ENCODE assay signal across 1 cellular context in the genomic region with DNA sequence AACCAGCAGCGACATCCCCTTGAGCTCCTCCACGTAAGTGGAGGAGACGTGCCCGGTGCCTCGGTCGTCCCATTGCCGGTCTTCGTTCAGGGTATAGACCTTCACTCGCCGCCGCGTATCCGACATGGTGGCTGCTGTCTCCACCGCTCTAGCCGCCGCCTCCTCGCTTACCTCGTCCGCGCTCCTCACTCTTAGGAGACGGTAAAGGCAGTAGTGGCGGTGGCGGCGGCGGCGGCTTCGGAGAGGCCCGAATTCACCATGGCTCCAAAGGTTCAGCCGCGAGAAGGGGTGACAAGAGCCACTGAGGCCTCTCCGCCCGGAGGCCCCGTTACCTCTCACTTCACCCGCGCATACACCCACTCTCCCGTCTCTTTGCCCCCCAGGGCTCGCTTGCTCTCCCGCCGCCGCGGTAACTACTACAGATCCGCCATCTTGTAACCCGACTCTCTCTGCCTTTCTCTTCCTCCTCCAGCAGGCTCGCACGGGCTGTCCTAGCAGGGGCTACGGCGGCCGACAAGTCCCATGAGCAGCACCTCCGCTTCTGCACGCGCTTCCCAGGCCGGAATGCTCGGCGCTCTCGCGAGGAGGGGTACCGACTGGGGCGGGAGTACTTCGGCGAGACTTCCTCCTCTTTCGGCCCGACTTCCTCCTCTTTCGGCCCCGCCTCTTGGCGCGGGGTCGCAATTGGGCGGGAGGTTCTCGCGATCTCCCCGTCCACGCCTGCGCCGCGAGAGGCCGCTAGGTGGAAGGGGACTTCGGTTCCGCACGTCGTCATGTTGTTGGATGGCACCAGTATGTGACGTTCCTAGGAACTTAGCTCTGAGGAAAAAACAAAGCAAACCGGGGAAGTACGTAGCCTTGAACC.
A peak's percentile ranks its signal among the peaks of the same experiment; 100 is the strongest.
TF ChIP-seq lines count a peak whose summit lies in the region.

A gene (minus strand): TSS at position 463 of the 865 bp plus-strand sequence. CDS start 337 bp downstream, at position 126.

TF ChIP-seq in K562, 482 proteins besides CTCF, POLR2A, EP300 and RAD21 (continued from another document and continues in another):
- TF ChIP-seq POLR2AphosphoS5 (IDR thresholded peaks at IDR 0.05; ENCODE audit: control insufficient read depth, insufficient read depth, low read depth, low read length) (peak; percentile 92), MAFF (IDR thresholded peaks at IDR 0.05; ENCODE audit: low read length) (peak; percentile 67; the same call in 1 of the 2 replicates), MYC (IDR thresholded peaks at IDR 0.05; ENCODE audit: low read depth, low read length) (peak; percentile 95), MYC (CRISPR knock-in tag; IDR thresholded peaks at IDR 0.05; ENCODE audit: borderline replicate concordance, low read depth) (no peak), SRF (CRISPR knock-in tag; IDR thresholded peaks at IDR 0.05) (peak in 1 of 2 experiments; percentile 78; a peak in 1 of 4 replicates), ELF1 (tag; IDR thresholded peaks at IDR 0.05) (peak; percentile 97), MTA1 (IDR thresholded peaks at IDR 0.05; ENCODE audit: borderline replicate concordance) (peak; percentile 94), SAP30 (IDR thresholded peaks at IDR 0.05; ENCODE audit: borderline replicate concordance, insufficient read depth, low read depth, low read length, poor library complexity, severe bottlenecking) (peak; percentile 52), SIX5 (IDR thresholded peaks at IDR 0.05; ENCODE audit: borderline replicate concordance in 1 of 2, insufficient read depth in 1 of 2, low read depth in 1 of 2, low read length in 2 of 2) (peak; percentile 8 to 42; a peak in 3 of 4 replicates), TCF7 (IDR thresholded peaks at IDR 0.05; ENCODE audit: borderline replicate concordance) (0 out of 2 replicates have a peak, but pooled peaks have one; percentile 9), NFXL1 (CRISPR knock-in tag; IDR thresholded peaks at IDR 0.05) (no peak), ARHGAP35 (IDR thresholded peaks at IDR 0.05; ENCODE audit: partially characterized antibody) (peak; percentile 99), MCM7 (IDR thresholded peaks at IDR 0.05) (no peak), RBM25 (IDR thresholded peaks at IDR 0.05; ENCODE audit: low read depth, low read length, severe bottlenecking) (peak; percentile 97), HCFC1 (IDR thresholded peaks at IDR 0.05; ENCODE audit: low read depth, low read length) (peak; percentile 77), CC2D1A (IDR thresholded peaks at IDR 0.05) (peak; percentile 52; the same call in 1 of the 2 replicates), RCOR1 (IDR thresholded peaks at IDR 0.05; ENCODE audit: borderline replicate concordance in 1 of 2, low read depth in 2 of 2, low read length in 2 of 2) (peak in 1 of 2 experiments; percentile 57; a peak in 2 of 4 replicates), SOX6 (IDR thresholded peaks at IDR 0.05) (0 out of 2 replicates have a peak, but pooled peaks have one; percentile 9), SRSF1 (IDR thresholded peaks at IDR 0.05; ENCODE audit: low read depth, low read length) (0 out of 2 replicates have a peak, but pooled peaks have one; percentile 39), POLR2B (IDR thresholded peaks at IDR 0.05; ENCODE audit: low read depth, partially characterized antibody) (peak; percentile 88), FOXK1 (CRISPR knock-in tag; IDR thresholded peaks at IDR 0.05; ENCODE audit: borderline replicate concordance) (peak; percentile 45; the same call in 1 of the 2 replicates), PHF8 (IDR thresholded peaks at IDR 0.05; ENCODE audit: borderline replicate concordance, low read length) (peak; percentile 64; the same call in 1 of the 2 replicates), BHLHE40 (IDR thresholded peaks at IDR 0.05; ENCODE audit: low read length) (peak; percentile 93), MXI1 (IDR thresholded peaks at IDR 0.05; ENCODE audit: low read depth, low read length) (peak; percentile 65), CAMTA2 (CRISPR knock-in tag; conservative IDR thresholded peaks at IDR 0.05) (no peak), ZFX (CRISPR knock-in tag; IDR thresholded peaks at IDR 0.05) (peak; percentile 94), CBX3 (IDR thresholded peaks at IDR 0.05; ENCODE audit: borderline replicate concordance in 1 of 2, low read length in 2 of 2) (0 out of 3 replicates have a peak, but pooled peaks of 1 of the 2 experiments have one; percentile 14), HDAC1 (IDR thresholded peaks at IDR 0.05) (peak in 1 of 2 experiments; percentile 75; a peak in 1 of 4 replicates), JUND (IDR thresholded peaks at IDR 0.05; ENCODE audit: borderline replicate concordance, low read depth, low read length) (peak; percentile 62), JUND (tag; IDR thresholded peaks at IDR 0.05; ENCODE audit: borderline replicate concordance, low read depth, low read length) (no peak; the same call in 2 of the 3 replicates), ZNF263 (CRISPR knock-in tag; IDR thresholded peaks at IDR 0.05; ENCODE audit: borderline replicate concordance) (peak; percentile 46; the same call in 1 of the 2 replicates), NEUROD1 (IDR thresholded peaks at IDR 0.05; ENCODE audit: borderline replicate concordance, low read depth, low read length, partially characterized antibody) (peak; percentile 94), ZNF12 (CRISPR knock-in tag; IDR thresholded peaks at IDR 0.05) (0 out of 2 replicates have a peak, but pooled peaks have one; percentile 42), E2F3 (CRISPR knock-in tag; IDR thresholded peaks at IDR 0.05) (peak; percentile 72), TCF7L2 (IDR thresholded peaks at IDR 0.05; ENCODE audit: low read depth, low read length) (no peak), RB1 (IDR thresholded peaks at IDR 0.05; ENCODE audit: low read depth) (peak; percentile 81; the same call in 1 of the 2 replicates), STAT5B (CRISPR knock-in tag; IDR thresholded peaks at IDR 0.05) (no peak), ASH1L (IDR thresholded peaks at IDR 0.05; ENCODE audit: borderline replicate concordance, low read depth, partially characterized antibody) (peak; percentile 70)
- TF ChIP-seq, protein P1, sequence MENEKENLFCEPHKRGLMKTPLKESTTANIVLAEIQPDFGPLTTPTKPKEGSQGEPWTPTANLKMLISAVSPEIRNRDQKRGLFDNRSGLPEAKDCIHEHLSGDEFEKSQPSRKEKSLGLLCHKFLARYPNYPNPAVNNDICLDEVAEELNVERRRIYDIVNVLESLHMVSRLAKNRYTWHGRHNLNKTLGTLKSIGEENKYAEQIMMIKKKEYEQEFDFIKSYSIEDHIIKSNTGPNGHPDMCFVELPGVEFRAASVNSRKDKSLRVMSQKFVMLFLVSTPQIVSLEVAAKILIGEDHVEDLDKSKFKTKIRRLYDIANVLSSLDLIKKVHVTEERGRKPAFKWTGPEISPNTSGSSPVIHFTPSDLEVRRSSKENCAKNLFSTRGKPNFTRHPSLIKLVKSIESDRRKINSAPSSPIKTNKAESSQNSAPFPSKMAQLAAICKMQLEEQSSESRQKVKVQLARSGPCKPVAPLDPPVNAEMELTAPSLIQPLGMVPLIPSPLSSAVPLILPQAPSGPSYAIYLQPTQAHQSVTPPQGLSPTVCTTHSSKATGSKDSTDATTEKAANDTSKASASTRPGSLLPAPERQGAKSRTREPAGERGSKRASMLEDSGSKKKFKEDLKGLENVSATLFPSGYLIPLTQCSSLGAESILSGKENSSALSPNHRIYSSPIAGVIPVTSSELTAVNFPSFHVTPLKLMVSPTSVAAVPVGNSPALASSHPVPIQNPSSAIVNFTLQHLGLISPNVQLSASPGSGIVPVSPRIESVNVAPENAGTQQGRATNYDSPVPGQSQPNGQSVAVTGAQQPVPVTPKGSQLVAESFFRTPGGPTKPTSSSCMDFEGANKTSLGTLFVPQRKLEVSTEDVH (IDR thresholded peaks at IDR 0.05; ENCODE audit: low read depth, partially characterized antibody): peak; percentile 89
- TF ChIP-seq, protein P2, sequence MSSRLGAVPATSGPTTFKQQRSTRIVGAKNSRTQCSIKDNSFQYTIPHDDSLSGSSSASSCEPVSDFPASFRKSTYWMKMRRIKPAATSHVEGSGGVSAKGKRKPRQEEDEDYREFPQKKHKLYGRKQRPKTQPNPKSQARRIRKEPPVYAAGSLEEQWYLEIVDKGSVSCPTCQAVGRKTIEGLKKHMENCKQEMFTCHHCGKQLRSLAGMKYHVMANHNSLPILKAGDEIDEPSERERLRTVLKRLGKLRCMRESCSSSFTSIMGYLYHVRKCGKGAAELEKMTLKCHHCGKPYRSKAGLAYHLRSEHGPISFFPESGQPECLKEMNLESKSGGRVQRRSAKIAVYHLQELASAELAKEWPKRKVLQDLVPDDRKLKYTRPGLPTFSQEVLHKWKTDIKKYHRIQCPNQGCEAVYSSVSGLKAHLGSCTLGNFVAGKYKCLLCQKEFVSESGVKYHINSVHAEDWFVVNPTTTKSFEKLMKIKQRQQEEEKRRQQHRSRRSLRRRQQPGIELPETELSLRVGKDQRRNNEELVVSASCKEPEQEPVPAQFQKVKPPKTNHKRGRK (tag; IDR thresholded peaks at IDR 0.05): no peak
- TF ChIP-seq, protein P3, sequence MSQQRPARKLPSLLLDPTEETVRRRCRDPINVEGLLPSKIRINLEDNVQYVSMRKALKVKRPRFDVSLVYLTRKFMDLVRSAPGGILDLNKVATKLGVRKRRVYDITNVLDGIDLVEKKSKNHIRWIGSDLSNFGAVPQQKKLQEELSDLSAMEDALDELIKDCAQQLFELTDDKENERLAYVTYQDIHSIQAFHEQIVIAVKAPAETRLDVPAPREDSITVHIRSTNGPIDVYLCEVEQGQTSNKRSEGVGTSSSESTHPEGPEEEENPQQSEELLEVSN (IDR thresholded peaks at IDR 0.05; ENCODE audit: borderline replicate concordance in 1 of 2, extremely low read depth in 1 of 2, insufficient read depth in 1 of 2, insufficient read length in 1 of 2, low read depth in 1 of 2, low read length in 1 of 2, poor library complexity in 1 of 2, severe bottlenecking in 1 of 2): peak; percentile 50 to 64
- TF ChIP-seq, protein P4, sequence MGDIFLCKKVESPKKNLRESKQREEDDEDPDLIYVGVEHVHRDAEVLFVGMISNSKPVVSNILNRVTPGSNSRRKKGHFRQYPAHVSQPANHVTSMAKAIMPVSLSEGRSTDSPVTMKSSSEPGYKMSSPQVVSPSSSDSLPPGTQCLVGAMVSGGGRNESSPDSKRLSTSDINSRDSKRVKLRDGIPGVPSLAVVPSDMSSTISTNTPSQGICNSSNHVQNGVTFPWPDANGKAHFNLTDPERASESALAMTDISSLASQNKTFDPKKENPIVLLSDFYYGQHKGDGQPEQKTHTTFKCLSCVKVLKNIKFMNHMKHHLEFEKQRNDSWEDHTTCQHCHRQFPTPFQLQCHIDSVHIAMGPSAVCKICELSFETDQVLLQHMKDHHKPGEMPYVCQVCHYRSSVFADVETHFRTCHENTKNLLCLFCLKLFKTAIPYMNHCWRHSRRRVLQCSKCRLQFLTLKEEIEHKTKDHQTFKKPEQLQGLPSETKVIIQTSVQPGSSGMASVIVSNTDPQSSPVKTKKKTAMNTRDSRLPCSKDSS (IDR thresholded peaks at IDR 0.05; ENCODE audit: low read depth, partially characterized antibody): no peak
- TF ChIP-seq, protein P5, sequence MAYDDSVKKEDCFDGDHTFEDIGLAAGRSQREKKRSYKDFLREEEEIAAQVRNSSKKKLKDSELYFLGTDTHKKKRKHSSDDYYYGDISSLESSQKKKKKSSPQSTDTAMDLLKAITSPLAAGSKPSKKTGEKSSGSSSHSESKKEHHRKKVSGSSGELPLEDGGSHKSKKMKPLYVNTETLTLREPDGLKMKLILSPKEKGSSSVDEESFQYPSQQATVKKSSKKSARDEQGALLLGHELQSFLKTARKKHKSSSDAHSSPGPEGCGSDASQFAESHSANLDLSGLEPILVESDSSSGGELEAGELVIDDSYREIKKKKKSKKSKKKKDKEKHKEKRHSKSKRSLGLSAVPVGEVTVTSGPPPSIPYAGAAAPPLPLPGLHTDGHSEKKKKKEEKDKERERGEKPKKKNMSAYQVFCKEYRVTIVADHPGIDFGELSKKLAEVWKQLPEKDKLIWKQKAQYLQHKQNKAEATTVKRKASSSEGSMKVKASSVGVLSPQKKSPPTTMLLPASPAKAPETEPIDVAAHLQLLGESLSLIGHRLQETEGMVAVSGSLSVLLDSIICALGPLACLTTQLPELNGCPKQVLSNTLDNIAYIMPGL (CRISPR knock-in tag; IDR thresholded peaks at IDR 0.05): peak; percentile 85; the same call in 1 of the 2 replicates
- TF ChIP-seq, protein P6, sequence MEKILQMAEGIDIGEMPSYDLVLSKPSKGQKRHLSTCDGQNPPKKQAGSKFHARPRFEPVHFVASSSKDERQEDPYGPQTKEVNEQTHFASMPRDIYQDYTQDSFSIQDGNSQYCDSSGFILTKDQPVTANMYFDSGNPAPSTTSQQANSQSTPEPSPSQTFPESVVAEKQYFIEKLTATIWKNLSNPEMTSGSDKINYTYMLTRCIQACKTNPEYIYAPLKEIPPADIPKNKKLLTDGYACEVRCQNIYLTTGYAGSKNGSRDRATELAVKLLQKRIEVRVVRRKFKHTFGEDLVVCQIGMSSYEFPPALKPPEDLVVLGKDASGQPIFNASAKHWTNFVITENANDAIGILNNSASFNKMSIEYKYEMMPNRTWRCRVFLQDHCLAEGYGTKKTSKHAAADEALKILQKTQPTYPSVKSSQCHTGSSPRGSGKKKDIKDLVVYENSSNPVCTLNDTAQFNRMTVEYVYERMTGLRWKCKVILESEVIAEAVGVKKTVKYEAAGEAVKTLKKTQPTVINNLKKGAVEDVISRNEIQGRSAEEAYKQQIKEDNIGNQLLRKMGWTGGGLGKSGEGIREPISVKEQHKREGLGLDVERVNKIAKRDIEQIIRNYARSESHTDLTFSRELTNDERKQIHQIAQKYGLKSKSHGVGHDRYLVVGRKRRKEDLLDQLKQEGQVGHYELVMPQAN (IDR thresholded peaks at IDR 0.05; ENCODE audit: borderline replicate concordance): peak; percentile 40; the same call in 1 of the 2 replicates
- TF ChIP-seq, protein P7, sequence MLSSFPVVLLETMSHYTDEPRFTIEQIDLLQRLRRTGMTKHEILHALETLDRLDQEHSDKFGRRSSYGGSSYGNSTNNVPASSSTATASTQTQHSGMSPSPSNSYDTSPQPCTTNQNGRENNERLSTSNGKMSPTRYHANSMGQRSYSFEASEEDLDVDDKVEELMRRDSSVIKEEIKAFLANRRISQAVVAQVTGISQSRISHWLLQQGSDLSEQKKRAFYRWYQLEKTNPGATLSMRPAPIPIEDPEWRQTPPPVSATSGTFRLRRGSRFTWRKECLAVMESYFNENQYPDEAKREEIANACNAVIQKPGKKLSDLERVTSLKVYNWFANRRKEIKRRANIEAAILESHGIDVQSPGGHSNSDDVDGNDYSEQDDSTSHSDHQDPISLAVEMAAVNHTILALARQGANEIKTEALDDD (IDR thresholded peaks at IDR 0.05): peak; percentile 81
